Comparison of ENCODE assay signal across 1 cellular context in the genomic region with DNA sequence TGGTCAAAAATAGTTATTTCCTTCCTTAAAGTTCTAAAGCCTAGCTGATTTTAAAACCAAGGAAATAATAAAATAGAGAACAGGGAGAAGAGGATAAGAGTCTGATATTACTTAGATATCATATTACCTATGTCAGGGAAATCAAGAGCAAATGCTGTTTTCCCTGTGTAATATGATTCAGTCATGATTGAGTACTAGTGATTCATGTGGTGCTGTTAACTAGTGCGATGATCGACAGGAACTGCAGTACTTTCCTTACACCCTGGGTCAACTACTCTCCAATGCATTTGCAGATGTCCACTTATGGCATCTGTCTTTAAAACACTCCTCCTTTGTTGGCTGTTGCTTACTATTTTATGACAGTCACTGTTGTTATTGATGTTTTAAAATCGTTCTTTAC.
TF ChIP-seq lines count a peak whose summit lies in the region.

No MANE protein-coding gene starts in this region.

TF ChIP-seq in IMR-90, 13 proteins besides CTCF, POLR2A, EP300 and RAD21:
- TF ChIP-seq NFE2L2 (IDR thresholded peaks at IDR 0.05; ENCODE audit: low read depth, low read length), result no peak
- TF ChIP-seq FOS (IDR thresholded peaks at IDR 0.05; ENCODE audit: low read depth, low read length), result no peak
- no peak for TF ChIP-seq MXI1 (IDR thresholded peaks at IDR 0.05; ENCODE audit: borderline replicate concordance, low read depth, low read length)
- TF ChIP-seq MAZ (IDR thresholded peaks at IDR 0.05; ENCODE audit: borderline replicate concordance, low read depth, low read length), result no peak
- no peak for TF ChIP-seq BHLHE40 (IDR thresholded peaks at IDR 0.05; ENCODE audit: low read depth, low read length)
- no peak for TF ChIP-seq CEBPB (IDR thresholded peaks at IDR 0.05; ENCODE audit: low read depth, low read length)
- no peak for TF ChIP-seq MAFK (IDR thresholded peaks at IDR 0.05; ENCODE audit: low read depth, low read length)
- no peak for TF ChIP-seq ELK1 (IDR thresholded peaks at IDR 0.05; ENCODE audit: borderline replicate concordance, low read depth, low read length)
